In genomic region chr2:174632847-174633620, GRCh38 we compare ENCODE assay signal across 8 cellular contexts. TPM values are rescaled to one million over a fixed set of nuclear protein-coding genes. Genes with fewer than 3 reads are reported as not detected.
DNase-seq lines count a peak whose midpoint lies in the region; ATAC-seq and TF ChIP-seq lines count a peak whose summit lies in the region.

No MANE protein-coding gene starts in this region.

- peaks cover 11% of the 10 kb centered on the region for H3K36me3 Mint-ChIP-seq in activated naive CD4-positive, alpha-beta T cell treated with anti-CD3 and anti-CD28 coated beads, Interleukin-2, amount 50 U/mL, for 24 hours
- peaks cover 40 to 48% of the 10 kb centered on the region in 2 donors for H3K36me3 Mint-ChIP-seq in stimulated activated naive B cell treated with anti-CD40 and anti-IgM and Interleukin-4, amounts not matched to agents 10 μg/mL and 1 μg/mL and 100 μg/mL, for 72 hours

- no peak for TF ChIP-seq EP300 in esophagus muscularis mucosa (IDR thresholded peaks at IDR 0.05)

- WGBS in esophagus muscularis mucosa: 49% methylated on average over 7 of the region's 7 CpGs

- TF ChIP-seq CTCF in esophagus muscularis mucosa (IDR thresholded peaks at IDR 0.05): no peak

- no peaks in the 10 kb centered on the region for H3K27me3 Mint-ChIP-seq in activated naive CD4-positive, alpha-beta T cell treated with anti-CD3 and anti-CD28 coated beads, Interleukin-2, amount 50 U/mL, for 24 hours
- no peaks in the 10 kb centered on the region for H3K27me3 Mint-ChIP-seq in stimulated activated naive B cell treated with anti-CD40 and anti-IgM and Interleukin-4, amounts not matched to agents 10 μg/mL and 1 μg/mL and 100 μg/mL, for 72 hours

- H3K36me3 ChIP-seq in esophagus muscularis mucosa: peaks cover 0 to 3% (median 0%) of the 10 kb centered on the region in 4 donors

- no peaks in the 10 kb centered on the region for H3K9me3 Mint-ChIP-seq in activated naive CD4-positive, alpha-beta T cell treated with anti-CD3 and anti-CD28 coated beads, Interleukin-2, amount 50 U/mL, for 24 hours
- no peaks in the 10 kb centered on the region for H3K9me3 Mint-ChIP-seq in stimulated activated naive B cell treated with anti-CD40 and anti-IgM and Interleukin-4, amounts not matched to agents 10 μg/mL and 1 μg/mL and 100 μg/mL, for 72 hours

- peak in 1 of 2 donors; percentile 17 for ATAC-seq in stimulated activated naive B cell treated with anti-CD40 and anti-IgM and Interleukin-4, amounts not matched to agents 10 μg/mL and 1 μg/mL and 100 μg/mL, for 72 hours (replicated peaks)

- peaks cover 82% of the 10 kb centered on the region for H3K4me1 Mint-ChIP-seq in activated naive CD4-positive, alpha-beta T cell treated with anti-CD3 and anti-CD28 coated beads, Interleukin-2, amount 50 U/mL, for 24 hours
- H3K4me1 Mint-ChIP-seq in stimulated activated naive B cell treated with anti-CD40 and anti-IgM and Interleukin-4, amounts not matched to agents 10 μg/mL and 1 μg/mL and 100 μg/mL, for 72 hours: peaks cover 46 to 76% of the 10 kb centered on the region in 2 donors

- in situ Hi-C loops in KBM-7 (cut with MboI; ENCODE audit: low pct_unique_long_range_greater_than_20kb, low sequenced_read_pairs): no loop called here

- no peak for TF ChIP-seq POLR2A in esophagus muscularis mucosa (IDR thresholded peaks at IDR 0.05; ENCODE audit: low read depth)

- peak overlapping the region; percentile 97 for H3K27ac Mint-ChIP-seq in activated naive CD4-positive, alpha-beta T cell treated with anti-CD3 and anti-CD28 coated beads, Interleukin-2, amount 50 U/mL, for 24 hours
- H3K27ac Mint-ChIP-seq in stimulated activated naive B cell treated with anti-CD40 and anti-IgM and Interleukin-4, amounts not matched to agents 10 μg/mL and 1 μg/mL and 100 μg/mL, for 72 hours: peak overlapping the region; percentile 97

- H3K9me3 ChIP-seq in esophagus muscularis mucosa: no peaks in the 10 kb centered on the region

- peak overlapping the region; percentile 60 to 71 (median 63) for H3K27ac ChIP-seq in esophagus muscularis mucosa (replicated peaks in 1 of 4)

- no peaks in the 10 kb centered on the region for H3K27me3 ChIP-seq in esophagus muscularis mucosa

- intact Hi-C loops in esophagus muscularis mucosa (cut with DNase I): no loop called here

- no peak for DNase-seq in activated naive CD4-positive, alpha-beta T cell treated with anti-CD3 and anti-CD28 coated beads, Interleukin-2, amount 50 U/mL, for 16 hours
- DNase-seq in MV-4-11 (lab: John Stamatoyannopoulos, UW) (peak; percentile 62), esophagus muscularis mucosa (ENCODE audit: extremely low spot score) (no peak), COLO668 (lab: John Stamatoyannopoulos, UW; ENCODE audit: unreplicated experiment) (no peak), NCI-H2107 (lab: John Stamatoyannopoulos, UW) (no peak), KBM-7 (no peak)
- no peak for DNase-seq in stimulated activated naive B cell treated with anti-CD40 and anti-IgM and Interleukin-4, amounts not matched to agents 10 μg/mL and 1 μg/mL and 100 μg/mL, for 72 hours

- peaks cover 14 to 80% (median 74%) of the 10 kb centered on the region in 4 donors for H3K4me1 ChIP-seq in esophagus muscularis mucosa

- peak overlapping the region; percentile 91 for H3K4me3 Mint-ChIP-seq in activated naive CD4-positive, alpha-beta T cell treated with anti-CD3 and anti-CD28 coated beads, Interleukin-2, amount 50 U/mL, for 24 hours
- peak overlapping the region; percentile 89 to 91 for H3K4me3 Mint-ChIP-seq in stimulated activated naive B cell treated with anti-CD40 and anti-IgM and Interleukin-4, amounts not matched to agents 10 μg/mL and 1 μg/mL and 100 μg/mL, for 72 hours

- peak overlapping the region; percentile 22 to 43 (median 33) for H3K4me3 ChIP-seq in esophagus muscularis mucosa

RNA-seq across cellular contexts. Expression of gene WIPF1, which starts 35.4 kb away (rescaled TPM):
- total RNA-seq in esophagus muscularis mucosa: 10 to 100 TPM; 31.5 to 61.5 (median 36.3) TPM
